ENCODE assay signal across 19 cellular contexts in the genomic region with DNA sequence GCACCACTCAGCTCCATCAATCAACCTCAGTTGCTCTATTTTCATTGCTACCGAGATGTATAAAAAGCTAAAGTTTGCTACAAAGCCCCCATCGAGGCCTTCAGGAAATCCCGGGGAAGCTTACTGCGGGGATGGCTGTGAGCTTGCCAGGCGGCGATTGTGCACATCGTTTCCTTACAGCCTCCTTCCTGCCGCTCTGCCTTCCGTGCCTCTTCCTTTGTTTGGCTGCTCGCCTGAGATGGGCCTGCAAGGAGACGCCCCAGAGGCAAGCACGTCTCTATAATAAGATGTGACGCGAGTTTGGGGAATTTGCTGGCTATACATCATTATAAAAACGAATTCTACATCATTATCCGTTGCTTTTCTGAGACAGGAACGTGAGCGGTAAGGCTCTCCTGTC. TPM values are rescaled to one million over a fixed set of nuclear protein-coding genes. Genes with fewer than 3 reads are reported as not detected.
DNase-seq lines count a peak whose midpoint lies in the region; ATAC-seq, FAIRE-seq and TF ChIP-seq lines count a peak whose summit lies in the region.
"Had no signal": no experiment of that assay in that cellular context is flagged by ENCODE, and none has a peak within 500 bp of the region (broad histone marks: within the 10 kb centered on the region; RNA-seq: fewer than 3 reads in every experiment).

No MANE protein-coding gene starts in this region.

- H3K27me3 Mint-ChIP-seq in GM23338 (ENCODE audit: insufficient read depth, low read depth, poor library complexity), result peaks cover 4% of the 10 kb centered on the region
- peaks cover 5% of the 10 kb centered on the region for H3K27me3 Mint-ChIP-seq in neural progenitor cell (ENCODE audit: insufficient read depth, low read depth)
- H3K27me3 Mint-ChIP-seq in activated CD8-positive, alpha-beta T cell treated with anti-CD3 and anti-CD28 coated beads for 36 hours, result peaks cover 4% of the 10 kb centered on the region

- H3K79me2 ChIP-seq in GM23338 (replicated peaks; ENCODE audit: insufficient read depth), result no peaks in the 10 kb centered on the region
- H3K79me2 ChIP-seq in H1 (ENCODE audit: control insufficient read depth in 1 of 2, insufficient read depth in 2 of 2, low read length in 2 of 2), result no peaks in the 10 kb centered on the region
- H3K79me2 ChIP-seq in neural progenitor cell (ENCODE audit: low read depth), result no peaks in the 10 kb centered on the region

- no peak overlapping the region for H3K4ac ChIP-seq in H1 (replicated peaks; ENCODE audit: insufficient read length, low read depth, low read length)

- H2AFZ ChIP-seq in GM23338 (peak overlapping the region; percentile 81), H1 (ENCODE audit: low read length) (peak overlapping the region; percentile 55), neural progenitor cell (replicated peaks) (peak overlapping the region; percentile 91)

- no peak overlapping the region for H3K4me3 ChIP-seq in BLaER1 treated with 17β-estradiol and CSF1 and Interleukin-3, amounts not matched to agents 10 nM and 100 nM
- H3K4me3 ChIP-seq in GM23338, result 0 out of 2 replicates have a peak overlapping the region, but pooled peaks have one; percentile 11
- H3K4me3 ChIP-seq in H1 (ENCODE audit: extremely low read depth in 1 of 4, insufficient read depth in 2 of 4, low read depth in 3 of 4, low read length in 4 of 4), result no peak overlapping the region
- no peak overlapping the region for H3K4me3 ChIP-seq in neural progenitor cell
- H3K4me3 ChIP-seq: SJCRH30 had no signal

- no peak for FAIRE-seq in H1 (lab: Jason Lieb, UNC)
- FAIRE-seq: HepG2 had no signal

- H3K4me3 Mint-ChIP-seq in GM23338 (no peak overlapping the region), neural progenitor cell (no peak overlapping the region)
- H3K4me3 Mint-ChIP-seq in activated CD8-positive, alpha-beta T cell treated with anti-CD3 and anti-CD28 coated beads for 36 hours, result no peak overlapping the region
- H3K4me3 Mint-ChIP-seq: CD4-positive, alpha-beta memory T cell; HFFc6 had no signal

- H3K18ac ChIP-seq in H1 (ENCODE audit: extremely low read depth, low read length), result no peak overlapping the region

- H3K14ac ChIP-seq in H1 (ENCODE audit: insufficient read length), result no peak overlapping the region

- no peak overlapping the region for H3K9ac ChIP-seq in BLaER1 treated with 17β-estradiol and CSF1 and Interleukin-3, amounts not matched to agents 10 nM and 100 nM
- H3K9ac ChIP-seq in H1 (replicated peaks in 1 of 4; ENCODE audit: extremely low read depth in 1 of 4, low read depth in 3 of 4, low read length in 3 of 4) (no peak overlapping the region), neural progenitor cell (no peak overlapping the region)

- H3K4me1 Mint-ChIP-seq in GM23338 (peaks cover 15% of the 10 kb centered on the region; the same call in 2 of the 3 replicates), neural progenitor cell (peaks cover 11% of the 10 kb centered on the region)
- peaks cover 37% of the 10 kb centered on the region for H3K4me1 Mint-ChIP-seq in activated CD8-positive, alpha-beta T cell treated with anti-CD3 and anti-CD28 coated beads for 36 hours (ENCODE audit: low read depth)

- no peak overlapping the region for H4K8ac ChIP-seq in H1 (ENCODE audit: extremely low read depth, insufficient read depth, low read length)

- no peak overlapping the region for H4K91ac ChIP-seq in H1 (replicated peaks; ENCODE audit: insufficient read length, low read length)

- H3K36me3 Mint-ChIP-seq in GM23338 (ENCODE audit: low read depth) (no peaks in the 10 kb centered on the region), neural progenitor cell (no peaks in the 10 kb centered on the region)
- H3K36me3 Mint-ChIP-seq in activated CD8-positive, alpha-beta T cell treated with anti-CD3 and anti-CD28 coated beads for 36 hours (ENCODE audit: low read depth), result no peaks in the 10 kb centered on the region
- H3K36me3 Mint-ChIP-seq: CD4-positive, alpha-beta memory T cell had no signal

- TF ChIP-seq RAD21 in H1 (IDR thresholded peaks at IDR 0.05 in 1 of 2, conservative IDR thresholded peaks at IDR 0.05 in 1 of 2; ENCODE audit: low read depth in 2 of 2, low read length in 2 of 2), result no peak; a peak in 1 of 4 replicates

- peak; percentile 71 for ATAC-seq in GM23338
- no peak for ATAC-seq in activated CD8-positive, alpha-beta T cell treated with anti-CD3 and anti-CD28 coated beads for 36 hours
- ATAC-seq: HepG2, PC-3 had no signal

- no peaks in the 10 kb centered on the region for H3K79me1 ChIP-seq in H1 (ENCODE audit: low read depth, low read length)

- H3K27me3 ChIP-seq in BLaER1 treated with 17β-estradiol and CSF1 and Interleukin-3, amounts not matched to agents 10 nM and 100 nM, result no peaks in the 10 kb centered on the region
- H3K27me3 ChIP-seq in GM23338 (ENCODE audit: insufficient read depth) (no peaks in the 10 kb centered on the region), H1 (replicated peaks in 1 of 4; ENCODE audit: control insufficient read depth in 3 of 4, extremely low read depth in 1 of 4, insufficient read depth in 3 of 4, low read length in 3 of 4) (no peaks in the 10 kb centered on the region), neural progenitor cell (peaks cover 8% of the 10 kb centered on the region)

- no peak overlapping the region for H2BK20ac ChIP-seq in H1 (ENCODE audit: low read length)

- H3K27ac Mint-ChIP-seq in GM23338 (no peak overlapping the region), neural progenitor cell (no peak overlapping the region)
- no peak overlapping the region for H3K27ac Mint-ChIP-seq in activated CD8-positive, alpha-beta T cell treated with anti-CD3 and anti-CD28 coated beads for 36 hours
- H3K27ac Mint-ChIP-seq: CD4-positive, alpha-beta memory T cell; HFFc6 had no signal

- H3K4me1 ChIP-seq in BLaER1 treated with 17β-estradiol and CSF1 and Interleukin-3, amounts not matched to agents 10 nM and 100 nM, result peaks cover 13 to 54% (median 47%) of the 10 kb centered on the region in 10 experiments
- peaks cover 16% of the 10 kb centered on the region; the same call in 1 of the 2 replicates for H3K4me1 ChIP-seq in GM23338 (ENCODE audit: insufficient read depth)
- H3K4me1 ChIP-seq in H1 (replicated peaks in 1 of 4; ENCODE audit: control insufficient read depth in 3 of 4, insufficient read depth in 4 of 4, low read length in 3 of 4), result peaks cover 0 to 6% (median 3%) of the 10 kb centered on the region in 4 experiments; a peak in 3 of 7 replicates
- peaks cover 12% of the 10 kb centered on the region for H3K4me1 ChIP-seq in neural progenitor cell
- H3K4me1 ChIP-seq: SJCRH30 had no signal

- H3K23ac ChIP-seq in H1 (ENCODE audit: insufficient read length), result no peak overlapping the region

- intact Hi-C loops in activated CD8-positive, alpha-beta T cell treated with anti-CD3 and anti-CD28 coated beads for 36 hours (cut with micrococcal nuclease), result loop anchor here (2.0 kb wide), 1 partner anchor 22 kb away; no protein-coding TSS in a partner anchor

- no peaks in the 10 kb centered on the region for H4K20me1 ChIP-seq in BLaER1 treated with 17β-estradiol and CSF1 and Interleukin-3, amounts not matched to agents 10 nM and 100 nM
- no peaks in the 10 kb centered on the region for H4K20me1 ChIP-seq in GM23338 (replicated peaks; ENCODE audit: insufficient read depth)
- no peaks in the 10 kb centered on the region for H4K20me1 ChIP-seq in H1 (replicated peaks in 1 of 2; ENCODE audit: control insufficient read depth in 1 of 2, insufficient read depth in 2 of 2, low read length in 2 of 2)
- no peaks in the 10 kb centered on the region for H4K20me1 ChIP-seq in neural progenitor cell (ENCODE audit: low read depth)

- no peak overlapping the region for H2BK120ac ChIP-seq in H1 (replicated peaks; ENCODE audit: low read depth, low read length)

- H2BK15ac ChIP-seq in H1 (ENCODE audit: low read length), result no peak overlapping the region

- CTCF ChIA-PET in H1 (lab: Charles Lee; ENCODE audit: partially characterized antibody), result interaction anchor here (0.7 to 6.2 kb wide), 22 partner anchors 9 to 294 kb away, joined by 3 to 74 read pairs (median 5); no protein-coding TSS in a partner anchor
- CTCF ChIA-PET in activated CD8-positive, alpha-beta T cell treated with anti-CD3 and anti-CD28 coated beads for 36 hours (lab: Charles Lee), result interaction anchor here (0.6 to 9.6 kb wide), 24 partner anchors 9 to 285 kb away, joined by 3 to 136 read pairs (median 6); no protein-coding TSS in a partner anchor

- H3K9me2 ChIP-seq in GM23338 (ENCODE audit: insufficient read depth), result 0 out of 2 replicates have a peak, but pooled peaks cover 7% of the 10 kb centered on the region

- 72% methylated on average over 18 of the region's 18 CpGs; no CpG with 5 or more reads in 1 of the 2 experiments for WGBS in H1 (ENCODE audit: extremely low coverage in 1 of 2, insufficient coverage in 1 of 2, insufficient read length in 1 of 2, insufficient replicate concordance in 2 of 2, low coverage in 1 of 2, low lambda C conversion rate in 2 of 2, missing lambda C conversion rate in 1 of 2), 2 experiments

- no peak overlapping the region for H2BK12ac ChIP-seq in H1 (ENCODE audit: low read depth, low read length)

- H3K36me3 ChIP-seq in BLaER1 treated with 17β-estradiol and CSF1 and Interleukin-3, amounts not matched to agents 10 nM and 100 nM, result peaks cover 0 to 1% (median 0%) of the 10 kb centered on the region in 11 experiments; a peak in 1 of 22 replicates
- H3K36me3 ChIP-seq in GM23338 (ENCODE audit: insufficient read depth), result no peaks in the 10 kb centered on the region
- no peaks in the 10 kb centered on the region for H3K36me3 ChIP-seq in H1 (ENCODE audit: control insufficient read depth in 2 of 4, insufficient read depth in 4 of 4, low read length in 3 of 4)
- no peaks in the 10 kb centered on the region for H3K36me3 ChIP-seq in neural progenitor cell
- H3K36me3 ChIP-seq: SJCRH30 had no signal

- POLR2A ChIA-PET in H1 (lab: Charles Lee; ENCODE audit: partially characterized antibody), result no interaction called here
- POLR2A ChIA-PET in activated CD8-positive, alpha-beta T cell treated with anti-CD3 and anti-CD28 coated beads for 36 hours (lab: Charles Lee), result no interaction called here

- H3K27ac ChIP-seq in BLaER1 treated with 17β-estradiol and CSF1 and Interleukin-3, amounts not matched to agents 10 nM and 100 nM, result peak overlapping the region in 3 of 11 experiments; percentile 22 to 72 (median 51); a peak in 2 of 22 replicates
- H3K27ac ChIP-seq in GM23338 (ENCODE audit: low read depth), result no peak overlapping the region
- no peak overlapping the region for H3K27ac ChIP-seq in H1 (ENCODE audit: low read depth, low read length)
- no peak overlapping the region for H3K27ac ChIP-seq in neural progenitor cell
- H3K27ac ChIP-seq: SJCRH30 had no signal

- DNase-seq in GM23338 (ENCODE audit: low spot score) (peak; percentile 68), H1 (ENCODE audit: low read depth in 1 of 2, low spot score in 2 of 2) (peak in 1 of 2 experiments; percentile 53), neural progenitor cell (ENCODE audit: low spot score) (peak; percentile 56), NCI-H526 (lab: John Stamatoyannopoulos, UW) (no peak), globus pallidus (ENCODE audit: low spot score) (no peak)
- DNase-seq in activated CD8-positive, alpha-beta T cell treated with anti-CD3 and anti-CD28 coated beads for 36 hours, result no peak
- DNase-seq: ACHN; Calu3; CD4-positive, alpha-beta memory T cell; DMS79; HFFc6; KG1; NCI-H1436 treated with DMSO at 0.1 percent for 48 hours; NCI-H774; PC-3; SJCRH30 had no signal

- no peak overlapping the region; the same call in 1 of the 2 replicates for H2BK5ac ChIP-seq in H1 (ENCODE audit: low read depth, low read length)

- no peak for TF ChIP-seq EP300 in H1 (IDR thresholded peaks at IDR 0.05; ENCODE audit: borderline replicate concordance in 1 of 2, low read depth in 2 of 2, low read length in 2 of 2)

- H3K9me3 ChIP-seq in BLaER1 treated with 17β-estradiol and CSF1 and Interleukin-3, amounts not matched to agents 10 nM and 100 nM (replicated peaks in 1 of 11), result 0 out of 22 replicates have a peak, but pooled peaks cover 0 to 4% (median 0%) of the 10 kb centered on the region in 11 experiments
- no peaks in the 10 kb centered on the region for H3K9me3 ChIP-seq in H1 (ENCODE audit: insufficient read depth in 2 of 2, low read depth in 1 of 2, low read length in 1 of 2)
- H3K9me3 ChIP-seq in neural progenitor cell (ENCODE audit: low read depth), result no peaks in the 10 kb centered on the region
- H3K9me3 ChIP-seq: SJCRH30 had no signal

- H4K5ac ChIP-seq in H1 (ENCODE audit: insufficient read length, low read depth, low read length), result no peak overlapping the region

- TF ChIP-seq POLR2A in H1 (IDR thresholded peaks at IDR 0.05; ENCODE audit: control extremely low read depth in 1 of 2, low read depth in 2 of 2, low read length in 2 of 2), result no peak

- H3K9me3 Mint-ChIP-seq in GM23338 (no peaks in the 10 kb centered on the region), neural progenitor cell (no peaks in the 10 kb centered on the region)
- H3K9me3 Mint-ChIP-seq in activated CD8-positive, alpha-beta T cell treated with anti-CD3 and anti-CD28 coated beads for 36 hours, result no peaks in the 10 kb centered on the region
- H3K9me3 Mint-ChIP-seq: CD4-positive, alpha-beta memory T cell; HFFc6 had no signal

- H3F3A ChIP-seq in GM23338 (replicated peaks; ENCODE audit: low read depth) (no peaks in the 10 kb centered on the region), neural progenitor cell (ENCODE audit: low read depth) (no peaks in the 10 kb centered on the region)

- no peak overlapping the region for H2AK5ac ChIP-seq in H1 (ENCODE audit: low read depth, low read length)

- no peak overlapping the region for H3K56ac ChIP-seq in H1 (replicated peaks; ENCODE audit: insufficient read length, low read depth, low read length)

- no peaks in the 10 kb centered on the region for H3K23me2 ChIP-seq in H1 (ENCODE audit: low read depth, low read length)

- peak overlapping the region in 9 of 11 experiments; percentile 1 to 81 (median 45); a peak in 13 of 22 replicates for H3K4me2 ChIP-seq in BLaER1 treated with 17β-estradiol and CSF1 and Interleukin-3, amounts not matched to agents 10 nM and 100 nM
- H3K4me2 ChIP-seq in GM23338 (peak overlapping the region; percentile 54; the same call in 1 of the 2 replicates), H1 (ENCODE audit: insufficient read depth in 1 of 2, low read depth in 2 of 2, low read length in 2 of 2) (no peak overlapping the region), neural progenitor cell (peak overlapping the region; percentile 27)

- TF ChIP-seq CTCF in GM23338 (conservative IDR thresholded peaks at IDR 0.05; ENCODE audit: low read depth in 2 of 2), result 0 out of 4 replicates have a peak, but pooled peaks of 1 of the 2 experiments have one; percentile 0
- TF ChIP-seq CTCF in H1 (IDR thresholded peaks at IDR 0.05; ENCODE audit: control extremely low read depth in 1 of 3, insufficient read depth in 1 of 3, low read depth in 1 of 3, low read length in 3 of 3), result no peak
- no peak for TF ChIP-seq CTCF in neural progenitor cell (IDR thresholded peaks at IDR 0.05)
- TF ChIP-seq CTCF in activated CD8-positive, alpha-beta T cell treated with anti-CD3 and anti-CD28 coated beads for 36 hours (IDR thresholded peaks at IDR 0.05), result no peak

RNA-seq across cellular contexts. Expression of a gene that starts 41.6 kb away (rescaled TPM):
- not detected in 2 replicates for total RNA-seq in GM23338 (2014; rRNA removed; shearing (Covaris generic))
- polyA plus RNA-seq in GM23338 (2016; fragmentation: Nextera tagmentation; extraction: Ambion mirVana) (not detected in 2 replicates), H1 (2011; rRNA removed) (not detected in 2 replicates)
- total RNA-seq in H1 (2021; fragmentation: NEBNext Ultra II Directional; extraction: Animal tissue kit (Norgen Biotek cat#: 25700)), result not detected in 2 replicates
- polyA plus RNA-seq in H1 (2011; cell fraction: cytosol; rRNA removed), result not detected
- not detected for polyA plus RNA-seq in H1 (2011; cell fraction: nucleus; rRNA removed)
- polyA plus RNA-seq in H1 (2012, experiment 1 of 2), result not detected in 4 replicates
- not detected for polyA plus RNA-seq in H1 (2012, experiment 2 of 2)
- polyA plus RNA-seq in H1 (2013, experiment 1 of 2), result not detected
- polyA plus RNA-seq in H1 (2013, experiment 2 of 2), result not detected
- polyA minus RNA-seq in H1 (2011; rRNA and poly(A)+ RNA removed), result not detected in 2 replicates
- not detected for polyA minus RNA-seq in H1 (2011; cell fraction: cytosol; rRNA and poly(A)+ RNA removed)
- polyA minus RNA-seq in H1 (2011; cell fraction: nucleus; rRNA and poly(A)+ RNA removed), result not detected
- not detected in 2 replicates for total RNA-seq in neural progenitor cell (ENCODE audit: low replicate concordance)
- not detected for total RNA-seq in activated CD8-positive, alpha-beta T cell treated with anti-CD3 and anti-CD28 coated beads for 36 hours
- total RNA-seq: G401, HepG2, HFFc6, SJCRH30 had no signal
- polyA plus RNA-seq: CD4-positive, alpha-beta memory T cell; HepG2 had no signal

Comparison
In these comparisons a context has a peak if more than half of its experiments do, and no peak if none do; other contexts are left out.
1. H3K4me2 ChIP-seq: peak in BLaER1 treated with 17β-estradiol and CSF1 and Interleukin-3, amounts not matched to agents 10 nM and 100 nM (9 of 11), GM23338 (single experiment) and neural progenitor cell (single experiment); none in H1 (0 of 2).
2. DNase-seq: peak in GM23338 (single experiment) and neural progenitor cell (single experiment); none in activated CD8-positive, alpha-beta T cell treated with anti-CD3 and anti-CD28 coated beads for 36 hours (single experiment), NCI-H526 (0 of 2) and globus pallidus (single experiment).
3. Peak in every context shown above with its lines, with median percentiles within 50 percentile points of each other: H2AFZ ChIP-seq.